Comparison of ENCODE assay signal across 8 cellular contexts in the genomic region with DNA sequence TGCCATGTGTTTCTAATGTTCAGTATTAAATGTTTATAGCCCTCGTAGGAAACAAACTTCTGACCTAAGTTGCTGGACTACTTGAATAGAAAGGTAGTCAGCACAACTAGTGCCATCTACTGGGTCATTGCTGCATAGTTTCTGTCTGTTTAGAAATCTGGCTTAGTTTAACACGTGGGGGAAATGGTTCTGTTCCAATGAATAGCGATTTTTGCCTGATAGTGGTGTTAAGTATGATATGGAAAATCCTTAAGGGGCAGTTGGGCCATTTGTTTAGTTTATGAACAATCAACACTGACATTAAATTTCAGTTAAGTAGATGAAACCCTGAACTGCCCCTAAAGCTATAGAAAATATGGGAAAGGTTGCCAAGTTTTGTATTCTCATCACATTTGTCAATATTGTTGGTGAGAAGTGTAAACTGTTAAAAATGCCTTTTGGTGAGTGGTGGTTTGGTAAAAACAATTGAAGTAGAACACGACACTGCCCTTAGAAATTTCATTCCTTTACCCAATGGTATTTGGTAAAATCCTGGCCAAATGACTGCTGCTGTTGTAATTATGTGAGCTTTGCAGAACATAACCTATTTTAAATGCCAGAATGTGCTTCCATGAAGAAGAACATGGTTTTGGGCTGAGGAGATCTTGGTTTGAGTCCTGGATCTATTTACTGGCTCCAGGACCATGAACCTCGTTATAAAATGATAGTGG. TPM values are rescaled to one million over a fixed set of nuclear protein-coding genes. Genes with fewer than 3 reads are reported as not detected.
DNase-seq lines count a peak whose midpoint lies in the region; FAIRE-seq and TF ChIP-seq lines count a peak whose summit lies in the region.

No MANE protein-coding gene starts in this region.

- H2AFZ ChIP-seq in GM23248 = no peak overlapping the region

- H3K4me3 ChIP-seq in GM23248 (no peak overlapping the region), bronchial epithelial cell (ENCODE audit: low read depth, low read length) (no peak overlapping the region), kidney epithelial cell (ENCODE audit: low read depth, low read length) (no peak overlapping the region)

- H3K36me3 ChIP-seq in GM23248 (ENCODE audit: low read depth) (peaks cover 21% of the 10 kb centered on the region), bronchial epithelial cell (ENCODE audit: control insufficient read depth, insufficient read depth, low read length) (no peaks in the 10 kb centered on the region), kidney epithelial cell (ENCODE audit: control insufficient read depth, insufficient read depth, low read length) (no peaks in the 10 kb centered on the region)

- no peaks in the 10 kb centered on the region for H3K9me2 ChIP-seq in GM23248 (ENCODE audit: insufficient read depth)

- in situ Hi-C loops in GM23248 (cut with MboI) (loop anchor here (5.0 to 25.0 kb wide), 2 partner anchors 119 to 471 kb away; no protein-coding TSS in a partner anchor), SK-MEL-5 (cut with HindIII; ENCODE audit: low pct_unique_long_range_greater_than_20kb, low sequenced_read_pairs) (no loop called here)

- TF ChIP-seq CTCF in bronchial epithelial cell (IDR thresholded peaks at IDR 0.05; ENCODE audit: insufficient read depth, low read length, severe bottlenecking) (peak; percentile 63), kidney epithelial cell (IDR thresholded peaks at IDR 0.05; ENCODE audit: insufficient read depth, low read length, poor library complexity, severe bottlenecking) (peak; percentile 70)

- peak overlapping the region; percentile 18; the same call in 1 of the 2 replicates for H3K9ac ChIP-seq in GM23248

- WGBS in GM23248 (ENCODE audit: low coverage in 1 of 2, low lambda C conversion rate in 2 of 2, missing lambda C conversion rate in 2 of 2), 2 experiments = 2 to 4% methylated on average over 5 of the region's 5 CpGs

- no peak for FAIRE-seq in bronchial epithelial cell (lab: Jason Lieb, UNC)

- peak in 4 of 6 experiments; percentile 10 to 70 (median 48) for DNase-seq in stimulated activated naive CD4-positive, alpha-beta T cell (lab: John Stamatoyannopoulos, UW)
- DNase-seq in stimulated activated naive CD4-positive, alpha-beta T cell treated with Interleukin-2 at 50 U/mL for 16 hours (lab: John Stamatoyannopoulos, UW) = no peak
- DNase-seq in GM23248 = peak; percentile 88
- DNase-seq in Kasumi-1 (lab: John Stamatoyannopoulos, UW) = peak; percentile 89 to 95
- DNase-seq in SK-MEL-5 (ENCODE audit: low read depth, low spot score) = peak; percentile 84
- peak; percentile 86 for DNase-seq in bronchial epithelial cell (ENCODE audit: low read depth)
- DNase-seq in kidney epithelial cell (ENCODE audit: low read depth) = peak; percentile 71
- peak; percentile 86 for DNase-seq in superior temporal gyrus (ENCODE audit: extremely low spot score)

- H3F3A ChIP-seq in GM23248 (ENCODE audit: insufficient read depth) = peaks cover 91% of the 10 kb centered on the region

- no peaks in the 10 kb centered on the region for H3K79me2 ChIP-seq in GM23248 (ENCODE audit: insufficient read depth)

- H3K4me1 ChIP-seq in GM23248 (ENCODE audit: insufficient read depth) = peaks cover 74% of the 10 kb centered on the region

- no peaks in the 10 kb centered on the region for H4K20me1 ChIP-seq in GM23248 (ENCODE audit: insufficient read depth)

- H3K27ac ChIP-seq in GM23248 = peak overlapping the region; percentile 79

- no peaks in the 10 kb centered on the region for H3K9me3 ChIP-seq in GM23248 (ENCODE audit: low read depth)

- no peaks in the 10 kb centered on the region for H3K27me3 ChIP-seq in GM23248 (replicated peaks; ENCODE audit: insufficient read depth)
- no peaks in the 10 kb centered on the region for H3K27me3 ChIP-seq in bronchial epithelial cell (ENCODE audit: control insufficient read depth, insufficient read depth, low read length)
- no peaks in the 10 kb centered on the region for H3K27me3 ChIP-seq in kidney epithelial cell (ENCODE audit: control insufficient read depth, insufficient read depth, low read length)

- peak overlapping the region; percentile 49 for H3K4me2 ChIP-seq in GM23248 (ENCODE audit: unreplicated experiment)

RNA-seq across cellular contexts. Expression of a gene that starts 13.2 kb away (rescaled TPM):
- 121 and 124 TPM in 2 replicates for total RNA-seq in GM23248 (2014; rRNA removed; shearing (Covaris generic))
- 120 and 148 TPM in 2 replicates for polyA plus RNA-seq in GM23248 (2016; fragmentation: Nextera tagmentation; extraction: Ambion mirVana)
- total RNA-seq in SK-MEL-5 (2014; rRNA removed; shearing (Covaris generic)) = 25.9 and 27.7 TPM in 2 replicates
- 7.8 and 8.8 TPM in 2 replicates for polyA plus RNA-seq in SK-MEL-5 (2015; cell fraction: cytosol; rRNA removed)
- polyA plus RNA-seq in SK-MEL-5 (2015; cell fraction: nucleus; rRNA removed) = 194 and 217 TPM in 2 replicates
- 45.5 and 70.0 TPM in 2 replicates for total RNA-seq in bronchial epithelial cell
- 18.3 and 22.9 TPM in 2 replicates for total RNA-seq in kidney epithelial cell
